In genomic region chr1:31101147-31101502, GRCh38 we compare ENCODE assay signal across 10 cellular contexts. TPM values are rescaled to one million over a fixed set of nuclear protein-coding genes. Genes with fewer than 3 reads are reported as not detected.
DNase-seq lines count a peak whose midpoint lies in the region; ATAC-seq and TF ChIP-seq lines count a peak whose summit lies in the region.
"Had no signal": no experiment of that assay in that cellular context is flagged by ENCODE, and none has a peak within 500 bp of the region (broad histone marks: within the 10 kb centered on the region; RNA-seq: fewer than 3 reads in every experiment).

No MANE protein-coding gene starts in this region.

- peak; percentile 6 for DNase-seq in NCI-H1092 treated with DMSO at 0.1 percent for 48 hours (lab: John Stamatoyannopoulos, UW)
- DNase-seq in NCI-H1092 (lab: John Stamatoyannopoulos, UW), result no peak
- no peak for DNase-seq in WTC11 (ENCODE audit: low spot score)
- DNase-seq in left cardiac atrium, result no peak
- DNase-seq in suprapubic skin (ENCODE audit: low spot score in 2 of 2), result no peak
- no peak for DNase-seq in NCI-H1694 (lab: John Stamatoyannopoulos, UW)
- DNase-seq in NCI-H1930 (lab: John Stamatoyannopoulos, UW), result no peak
- no peak for DNase-seq in activated T-cell treated with anti-CD3 and anti-CD28 coated beads, Interleukin-2, amount 50 U/mL, for 72 hours

- no peak overlapping the region for H3K4me3 ChIP-seq in suprapubic skin
- H3K4me3 ChIP-seq: coronary artery had no signal

- H3K27me3 Mint-ChIP-seq in WTC11 (ENCODE audit: low read depth), result no peaks in the 10 kb centered on the region
- no peaks in the 10 kb centered on the region for H3K27me3 Mint-ChIP-seq in activated T-cell treated with anti-CD3 and anti-CD28 coated beads, Interleukin-2, amount 50 U/mL, for 72 hours (ENCODE audit: low read depth)

- peak; percentile 48; the same call in 1 of the 2 replicates for ATAC-seq in WTC11
- peak; percentile 47 to 59 for ATAC-seq in left cardiac atrium
- ATAC-seq in activated T-cell treated with anti-CD3 and anti-CD28 coated beads, Interleukin-2, amount 50 U/mL, for 72 hours (replicated peaks in 1 of 2), result no peak

- H3K27ac Mint-ChIP-seq in WTC11, result no peak overlapping the region
- no peak overlapping the region for H3K27ac Mint-ChIP-seq in activated T-cell treated with anti-CD3 and anti-CD28 coated beads, Interleukin-2, amount 50 U/mL, for 72 hours

- no peak for TF ChIP-seq EP300 in suprapubic skin (IDR thresholded peaks at IDR 0.05)

- TF ChIP-seq CTCF in WTC11 (IDR thresholded peaks at IDR 0.05) (no peak), suprapubic skin (IDR thresholded peaks at IDR 0.05) (no peak)

- no peak overlapping the region for H3K4me3 Mint-ChIP-seq in WTC11
- no peak overlapping the region for H3K4me3 Mint-ChIP-seq in activated T-cell treated with anti-CD3 and anti-CD28 coated beads, Interleukin-2, amount 50 U/mL, for 72 hours

- 41% methylated on average over 4 of the region's 4 CpGs for WGBS in suprapubic skin

- CTCF ChIA-PET in WTC11 (lab: Charles Lee), result interaction anchor here (1.1 kb wide), 1 partner anchor 21 kb away, joined by 3 read pairs; no protein-coding TSS in a partner anchor

- TF ChIP-seq POLR2A in suprapubic skin (IDR thresholded peaks at IDR 0.05), result no peak

- no peaks in the 10 kb centered on the region for H3K9me3 Mint-ChIP-seq in WTC11
- no peaks in the 10 kb centered on the region for H3K9me3 Mint-ChIP-seq in activated T-cell treated with anti-CD3 and anti-CD28 coated beads, Interleukin-2, amount 50 U/mL, for 72 hours

- no peaks in the 10 kb centered on the region for H3K36me3 ChIP-seq in suprapubic skin

- intact Hi-C loops in left cardiac atrium (cut with DNase I), result no loop called here

- no peaks in the 10 kb centered on the region for H3K27me3 ChIP-seq in suprapubic skin

- H3K4me1 Mint-ChIP-seq in WTC11, result peaks cover 8% of the 10 kb centered on the region
- H3K4me1 Mint-ChIP-seq in activated T-cell treated with anti-CD3 and anti-CD28 coated beads, Interleukin-2, amount 50 U/mL, for 72 hours (ENCODE audit: low read depth), result no peaks in the 10 kb centered on the region

- POLR2A ChIA-PET in WTC11 (lab: Charles Lee), result interaction anchor here (0.7 kb wide), 1 partner anchor 25 kb away, joined by 4 read pairs; no protein-coding TSS in a partner anchor

- no peaks in the 10 kb centered on the region for H3K9me3 ChIP-seq in suprapubic skin

- peak overlapping the region; percentile 18 for H3K27ac ChIP-seq in suprapubic skin
- H3K27ac ChIP-seq: 22Rv1 had no signal

- peaks cover 17% of the 10 kb centered on the region for H3K4me1 ChIP-seq in suprapubic skin

- no peaks in the 10 kb centered on the region for H3K36me3 Mint-ChIP-seq in WTC11
- H3K36me3 Mint-ChIP-seq in activated T-cell treated with anti-CD3 and anti-CD28 coated beads, Interleukin-2, amount 50 U/mL, for 72 hours (ENCODE audit: insufficient read depth in 2 of 2), result no peaks in the 10 kb centered on the region

TF ChIP-seq in WTC11, 78 proteins besides CTCF, POLR2A, EP300 and RAD21:
- TF ChIP-seq, protein P1, sequence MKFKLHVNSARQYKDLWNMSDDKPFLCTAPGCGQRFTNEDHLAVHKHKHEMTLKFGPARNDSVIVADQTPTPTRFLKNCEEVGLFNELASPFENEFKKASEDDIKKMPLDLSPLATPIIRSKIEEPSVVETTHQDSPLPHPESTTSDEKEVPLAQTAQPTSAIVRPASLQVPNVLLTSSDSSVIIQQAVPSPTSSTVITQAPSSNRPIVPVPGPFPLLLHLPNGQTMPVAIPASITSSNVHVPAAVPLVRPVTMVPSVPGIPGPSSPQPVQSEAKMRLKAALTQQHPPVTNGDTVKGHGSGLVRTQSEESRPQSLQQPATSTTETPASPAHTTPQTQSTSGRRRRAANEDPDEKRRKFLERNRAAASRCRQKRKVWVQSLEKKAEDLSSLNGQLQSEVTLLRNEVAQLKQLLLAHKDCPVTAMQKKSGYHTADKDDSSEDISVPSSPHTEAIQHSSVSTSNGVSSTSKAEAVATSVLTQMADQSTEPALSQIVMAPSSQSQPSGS (CRISPR knock-in tag; IDR thresholded peaks at IDR 0.05; ENCODE audit: borderline replicate concordance, low read depth), result no peak
- TF ChIP-seq NR2C2 (CRISPR knock-in tag; IDR thresholded peaks at IDR 0.05) (no peak), SP1 (CRISPR knock-in tag; conservative IDR thresholded peaks at IDR 0.05) (no peak), CBFB (CRISPR knock-in tag; IDR thresholded peaks at IDR 0.05; ENCODE audit: low read depth) (no peak), OVOL2 (CRISPR knock-in tag; IDR thresholded peaks at IDR 0.05; ENCODE audit: borderline replicate concordance) (no peak)
- TF ChIP-seq, protein P2, sequence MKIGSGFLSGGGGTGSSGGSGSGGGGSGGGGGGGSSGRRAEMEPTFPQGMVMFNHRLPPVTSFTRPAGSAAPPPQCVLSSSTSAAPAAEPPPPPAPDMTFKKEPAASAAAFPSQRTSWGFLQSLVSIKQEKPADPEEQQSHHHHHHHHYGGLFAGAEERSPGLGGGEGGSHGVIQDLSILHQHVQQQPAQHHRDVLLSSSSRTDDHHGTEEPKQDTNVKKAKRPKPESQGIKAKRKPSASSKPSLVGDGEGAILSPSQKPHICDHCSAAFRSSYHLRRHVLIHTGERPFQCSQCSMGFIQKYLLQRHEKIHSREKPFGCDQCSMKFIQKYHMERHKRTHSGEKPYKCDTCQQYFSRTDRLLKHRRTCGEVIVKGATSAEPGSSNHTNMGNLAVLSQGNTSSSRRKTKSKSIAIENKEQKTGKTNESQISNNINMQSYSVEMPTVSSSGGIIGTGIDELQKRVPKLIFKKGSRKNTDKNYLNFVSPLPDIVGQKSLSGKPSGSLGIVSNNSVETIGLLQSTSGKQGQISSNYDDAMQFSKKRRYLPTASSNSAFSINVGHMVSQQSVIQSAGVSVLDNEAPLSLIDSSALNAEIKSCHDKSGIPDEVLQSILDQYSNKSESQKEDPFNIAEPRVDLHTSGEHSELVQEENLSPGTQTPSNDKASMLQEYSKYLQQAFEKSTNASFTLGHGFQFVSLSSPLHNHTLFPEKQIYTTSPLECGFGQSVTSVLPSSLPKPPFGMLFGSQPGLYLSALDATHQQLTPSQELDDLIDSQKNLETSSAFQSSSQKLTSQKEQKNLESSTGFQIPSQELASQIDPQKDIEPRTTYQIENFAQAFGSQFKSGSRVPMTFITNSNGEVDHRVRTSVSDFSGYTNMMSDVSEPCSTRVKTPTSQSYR (CRISPR knock-in tag; IDR thresholded peaks at IDR 0.05), result no peak

RNA-seq across cellular contexts. Expression of gene PUM1, which starts 35.6 kb away (rescaled TPM):
- total RNA-seq in WTC11 (2021) (142 to 151 TPM (median 147 TPM) in 3 replicates), left cardiac atrium (10 to 100 TPM; 71.3 to 75.1 TPM), suprapubic skin (100 to 1,000 TPM; 100 to 132 (median 110) TPM)
- 100 to 1,000 TPM; 100 to 104 TPM for total RNA-seq in activated T-cell treated with anti-CD3 and anti-CD28 coated beads, Interleukin-2, amount 50 U/mL, for 72 hours

Comparison
In these comparisons a context has a peak if more than half of its experiments do, and no peak if none do; other contexts are left out.
1. ATAC-seq: peak in WTC11 (single experiment) and left cardiac atrium (2 of 2); none in activated T-cell treated with anti-CD3 and anti-CD28 coated beads, Interleukin-2, amount 50 U/mL, for 72 hours (0 of 2).